ENCODE assay signal across 11 cellular contexts in genomic region chr5:148398698-148399121, GRCh38. TPM values are rescaled to one million over a fixed set of nuclear protein-coding genes. Genes with fewer than 3 reads are reported as not detected.
DNase-seq lines count a peak whose midpoint lies in the region; ATAC-seq and TF ChIP-seq lines count a peak whose summit lies in the region.
"Had no signal": no experiment of that assay in that cellular context is flagged by ENCODE, and none has a peak within 500 bp of the region (broad histone marks: within the 10 kb centered on the region; RNA-seq: fewer than 3 reads in every experiment).

No MANE protein-coding gene starts in this region.

- H3K27ac ChIP-seq in HUES6 (ENCODE audit: low read depth, low read length), result peak overlapping the region; percentile 72
- H3K27ac ChIP-seq in psoas muscle, result no peak overlapping the region

- peaks cover 54% of the 10 kb centered on the region for H3K4me1 Mint-ChIP-seq in activated CD4-positive, alpha-beta T cell treated with anti-CD3 and anti-CD28 coated beads for 36 hours
- peaks cover 24% of the 10 kb centered on the region for H3K4me1 Mint-ChIP-seq in chondrocyte (ENCODE audit: low read depth)

- WGBS in psoas muscle, 3 donors, result 84 to 86% (median 85%) methylated on average over 5 of the region's 5 CpGs

- H3K9me3 ChIP-seq in HUES6 (ENCODE audit: control insufficient read depth, insufficient read depth, low read depth, low read length) (no peaks in the 10 kb centered on the region), mucosa of descending colon (no peaks in the 10 kb centered on the region), psoas muscle (no peaks in the 10 kb centered on the region)
- H3K9me3 ChIP-seq: upper lobe of left lung had no signal

- H3K27me3 Mint-ChIP-seq in activated CD4-positive, alpha-beta T cell treated with anti-CD3 and anti-CD28 coated beads for 36 hours, result no peaks in the 10 kb centered on the region
- H3K27me3 Mint-ChIP-seq in chondrocyte (ENCODE audit: low read depth), result no peaks in the 10 kb centered on the region
- H3K27me3 Mint-ChIP-seq: dendritic cell treated with granulocyte-macrophage colony-stimulating factor and Interleukin-4, amounts not matched to agents 40 ng/mL and 50 ng/mL, for 4 days had no signal

- H3K27me3 ChIP-seq in HUES6 (ENCODE audit: control insufficient read depth, insufficient read depth, low read length), result no peaks in the 10 kb centered on the region
- H3K27me3 ChIP-seq in psoas muscle (ENCODE audit: insufficient read depth in 3 of 3, low read length in 2 of 3), result no peaks in the 10 kb centered on the region
- H3K27me3 ChIP-seq: upper lobe of left lung had no signal

- H3K4me3 ChIP-seq in HUES6 (ENCODE audit: low read depth, low read length) (no peak overlapping the region), mucosa of descending colon (no peak overlapping the region), psoas muscle (no peak overlapping the region)
- H3K4me3 ChIP-seq: upper lobe of left lung had no signal

- DNase-seq in activated CD4-positive, alpha-beta T cell treated with anti-CD3 and anti-CD28 coated beads for 36 hours, result no peak
- no peak for DNase-seq in activated CD4-positive, alpha-beta T cell treated with anti-CD3 and anti-CD28 coated beads, Interleukin-2, amount 50 U/mL, for 48 hours
- DNase-seq in chondrocyte (ENCODE audit: low spot score) (no peak), mucosa of descending colon (no peak), psoas muscle (no peak), D341Med (ENCODE audit: low spot score) (no peak)
- DNase-seq: T-helper 1 cell, upper lobe of left lung had no signal

- no peak overlapping the region for H3K9ac ChIP-seq in HUES6 (ENCODE audit: low read length)

- TF ChIP-seq CTCF in chondrocyte (IDR thresholded peaks at IDR 0.05) (peak; percentile 20), mucosa of descending colon (IDR thresholded peaks at IDR 0.05) (no peak), psoas muscle (IDR thresholded peaks at IDR 0.05) (no peak)

- CTCF ChIA-PET in activated CD4-positive, alpha-beta T cell treated with anti-CD3 and anti-CD28 coated beads for 36 hours (lab: Charles Lee), result interaction anchor here (0.7 to 1.5 kb wide), 2 partner anchors 10 to 55 kb away, joined by 3 to 4 read pairs; no protein-coding TSS in a partner anchor

- peaks cover 64% of the 10 kb centered on the region for H3K36me3 Mint-ChIP-seq in activated CD4-positive, alpha-beta T cell treated with anti-CD3 and anti-CD28 coated beads for 36 hours (ENCODE audit: low read depth)
- H3K36me3 Mint-ChIP-seq in chondrocyte (ENCODE audit: low read depth), result peaks cover 22% of the 10 kb centered on the region

- POLR2A ChIA-PET in activated CD4-positive, alpha-beta T cell treated with anti-CD3 and anti-CD28 coated beads for 36 hours (lab: Charles Lee), result no interaction called here

- ATAC-seq in activated CD4-positive, alpha-beta T cell treated with anti-CD3 and anti-CD28 coated beads for 36 hours, result no peak
- peak; percentile 51 for ATAC-seq in mucosa of descending colon
- ATAC-seq in psoas muscle, result no peak
- ATAC-seq in GM18861 (IDR thresholded peaks at IDR 0.05; ENCODE audit: unreplicated experiment), result no peak

- H3K4me1 ChIP-seq in HUES6 (ENCODE audit: control insufficient read depth, insufficient read depth, low read length), result peaks cover 29% of the 10 kb centered on the region
- H3K4me1 ChIP-seq in mucosa of descending colon (ENCODE audit: low read depth), result peaks cover 14% of the 10 kb centered on the region
- no peaks in the 10 kb centered on the region for H3K4me1 ChIP-seq in psoas muscle

- H3K9me3 Mint-ChIP-seq in activated CD4-positive, alpha-beta T cell treated with anti-CD3 and anti-CD28 coated beads for 36 hours (ENCODE audit: low read depth), result no peaks in the 10 kb centered on the region
- no peaks in the 10 kb centered on the region for H3K9me3 Mint-ChIP-seq in chondrocyte (ENCODE audit: low read depth)
- H3K9me3 Mint-ChIP-seq: dendritic cell treated with granulocyte-macrophage colony-stimulating factor and Interleukin-4, amounts not matched to agents 40 ng/mL and 50 ng/mL, for 4 days had no signal

- H3K36me3 ChIP-seq in HUES6 (ENCODE audit: control insufficient read depth, insufficient read depth, low read length) (peaks cover 69% of the 10 kb centered on the region), mucosa of descending colon (ENCODE audit: low read depth) (no peaks in the 10 kb centered on the region), psoas muscle (ENCODE audit: insufficient read depth in 1 of 2, low read depth in 1 of 2) (peaks cover 4 to 81% of the 10 kb centered on the region in 2 donors)

- H3K4me3 Mint-ChIP-seq in activated CD4-positive, alpha-beta T cell treated with anti-CD3 and anti-CD28 coated beads for 36 hours, result no peak overlapping the region
- no peak overlapping the region for H3K4me3 Mint-ChIP-seq in chondrocyte (ENCODE audit: unreplicated experiment)
- H3K4me3 Mint-ChIP-seq: dendritic cell treated with granulocyte-macrophage colony-stimulating factor and Interleukin-4, amounts not matched to agents 40 ng/mL and 50 ng/mL, for 4 days had no signal

- intact Hi-C loops in activated CD4-positive, alpha-beta T cell treated with anti-CD3 and anti-CD28 coated beads for 36 hours (cut with DNase I, micrococcal nuclease), result no loop called here
- intact Hi-C loops in mucosa of descending colon (cut with DNase I, micrococcal nuclease), result no loop called here
- intact Hi-C loops in psoas muscle (cut with DNase I), result no loop called here

- H3K27ac Mint-ChIP-seq in activated CD4-positive, alpha-beta T cell treated with anti-CD3 and anti-CD28 coated beads for 36 hours, result peak overlapping the region; percentile 14
- peak overlapping the region; percentile 19 for H3K27ac Mint-ChIP-seq in chondrocyte (ENCODE audit: unreplicated experiment)
- H3K27ac Mint-ChIP-seq: dendritic cell treated with granulocyte-macrophage colony-stimulating factor and Interleukin-4, amounts not matched to agents 40 ng/mL and 50 ng/mL, for 4 days had no signal

RNA-seq across cellular contexts. Expression of gene FBXO38, which starts 15.0 kb away (rescaled TPM):
- total RNA-seq in activated CD4-positive, alpha-beta T cell treated with anti-CD3 and anti-CD28 coated beads for 36 hours, result 10 to 100 TPM; 47.5 to 65.4 TPM
- total RNA-seq in chondrocyte (36.3 to 37.7 TPM (median 37.4 TPM) in 3 replicates), mucosa of descending colon (10 to 100 TPM; 46.5 to 48.0 (median 46.9) TPM), psoas muscle (10 to 100 TPM; 31.4 to 42.7 (median 33.5) TPM)
- 10 to 100 TPM; 13.3 to 28.9 (median 13.4) TPM for polyA plus RNA-seq in psoas muscle
